9 cellular contexts compared by ENCODE assay signal in genomic region chr14:85415015-85415712, GRCh38.
DNase-seq lines count a peak whose midpoint lies in the region; ATAC-seq, FAIRE-seq and TF ChIP-seq lines count a peak whose summit lies in the region.
"Had no signal": no experiment of that assay in that cellular context is flagged by ENCODE, and none has a peak within 500 bp of the region (broad histone marks: within the 10 kb centered on the region; RNA-seq: fewer than 3 reads in every experiment).

No MANE protein-coding gene starts in this region.

- H3K27me3 ChIP-seq in bronchial epithelial cell (ENCODE audit: control insufficient read depth, insufficient read depth, low read length) = no peaks in the 10 kb centered on the region
- H3K27me3 ChIP-seq in CD4-positive, alpha-beta T cell (ENCODE audit: control insufficient read depth, insufficient read depth, low read length) = no peaks in the 10 kb centered on the region
- H3K27me3 ChIP-seq: vagina had no signal

- CTCF ChIA-PET in AG04449 (lab: Yijun Ruan, JAX) = no interaction called here
- CTCF ChIA-PET in CD4-positive, alpha-beta T cell (lab: Charles Lee) = no interaction called here

- ATAC-seq in HG03439 (IDR thresholded peaks at IDR 0.05; ENCODE audit: unreplicated experiment) = no peak
- no peak for ATAC-seq in activated CD4-positive, CD25-positive, alpha-beta regulatory T cell treated with anti-CD3 and anti-CD28 coated beads, Interleukin-2, amount 50 U/mL, for 24 hours
- ATAC-seq in CD4-positive, alpha-beta T cell (ENCODE audit: poor library complexity) = no peak

- H3K4me3 Mint-ChIP-seq in CD4-positive, alpha-beta T cell = no peak overlapping the region

- H3K27ac Mint-ChIP-seq in CD4-positive, alpha-beta T cell = no peak overlapping the region

- TF ChIP-seq CTCF in AG04449 (IDR thresholded peaks at IDR 0.05; ENCODE audit: insufficient read depth, low read length, missing control alignments) (peak; percentile 31), bronchial epithelial cell (IDR thresholded peaks at IDR 0.05; ENCODE audit: insufficient read depth, low read length, severe bottlenecking) (peak; percentile 70), lower leg skin (IDR thresholded peaks at IDR 0.05) (no peak)
- no peak for TF ChIP-seq CTCF in CD4-positive, alpha-beta T cell (IDR thresholded peaks at IDR 0.05)

- H3K36me3 Mint-ChIP-seq in CD4-positive, alpha-beta T cell (ENCODE audit: low read depth) = no peaks in the 10 kb centered on the region

- POLR2A ChIA-PET in AG04449 (lab: Yijun Ruan, JAX) = no interaction called here
- POLR2A ChIA-PET in CD4-positive, alpha-beta T cell (lab: Charles Lee) = no interaction called here

- DNase-seq in AG04449 (ENCODE audit: low read depth, low spot score) = peak; percentile 56
- DNase-seq in LHCN-M2 (ENCODE audit: low read depth) = peak; percentile 98
- DNase-seq in bronchial epithelial cell (ENCODE audit: low read depth) = peak; percentile 100
- peak; percentile 83 to 89 for DNase-seq in lower leg skin (ENCODE audit: low spot score in 2 of 2)
- DNase-seq in NOMO-1 (lab: John Stamatoyannopoulos, UW; ENCODE audit: unreplicated experiment in 2 of 2) = no peak
- DNase-seq in CD4-positive, alpha-beta T cell = no peak

- H3K36me3 ChIP-seq in bronchial epithelial cell (ENCODE audit: control insufficient read depth, insufficient read depth, low read length) = no peaks in the 10 kb centered on the region
- H3K36me3 ChIP-seq: vagina had no signal

- H3K27me3 Mint-ChIP-seq in CD4-positive, alpha-beta T cell = no peaks in the 10 kb centered on the region

- H3K4me3 ChIP-seq in AG04449 (ENCODE audit: low read depth, low read length) = no peak overlapping the region
- no peak overlapping the region for H3K4me3 ChIP-seq in bronchial epithelial cell (ENCODE audit: low read depth, low read length)
- no peak overlapping the region for H3K4me3 ChIP-seq in lower leg skin (ENCODE audit: low read depth, poor library complexity, severe bottlenecking)
- H3K4me3 ChIP-seq: vagina had no signal

- intact Hi-C loops in lower leg skin (cut with DNase I; ENCODE audit: low total_unique reads) = no loop called here
- intact Hi-C loops in CD4-positive, alpha-beta T cell (cut with DNase I, micrococcal nuclease) = no loop called here

- 37 to 48% methylated on average over 13 of the region's 13 CpGs for WGBS in lower leg skin, 2 donors

- peak; percentile 99 for FAIRE-seq in bronchial epithelial cell (lab: Jason Lieb, UNC)

- peaks cover 7% of the 10 kb centered on the region for H3K9me3 Mint-ChIP-seq in CD4-positive, alpha-beta T cell

- no peaks in the 10 kb centered on the region for H3K9me3 ChIP-seq in CD4-positive, alpha-beta T cell (ENCODE audit: control insufficient read depth, low read length)
- H3K9me3 ChIP-seq: vagina had no signal

- H3K27ac ChIP-seq in CD4-positive, alpha-beta T cell (ENCODE audit: low read depth, low read length) = no peak overlapping the region
- H3K27ac ChIP-seq: vagina had no signal

- H3K4me1 Mint-ChIP-seq in CD4-positive, alpha-beta T cell (ENCODE audit: low read depth) = no peaks in the 10 kb centered on the region

- no peak for TF ChIP-seq POLR2A in lower leg skin (IDR thresholded peaks at IDR 0.05)

Comparison
In these comparisons a context has a peak if more than half of its experiments do, and no peak if none do; other contexts are left out.
1. DNase-seq: peak in AG04449 (single experiment), LHCN-M2 (single experiment), bronchial epithelial cell (single experiment) and lower leg skin (2 of 2); none in NOMO-1 (0 of 2) and CD4-positive, alpha-beta T cell (0 of 10).
2. CTCF ChIP-seq: peak in AG04449 (single experiment) and bronchial epithelial cell (single experiment); none in lower leg skin (0 of 3) and CD4-positive, alpha-beta T cell (single experiment).